Comparison of ENCODE assay signal across 1 cellular context in the genomic region with DNA sequence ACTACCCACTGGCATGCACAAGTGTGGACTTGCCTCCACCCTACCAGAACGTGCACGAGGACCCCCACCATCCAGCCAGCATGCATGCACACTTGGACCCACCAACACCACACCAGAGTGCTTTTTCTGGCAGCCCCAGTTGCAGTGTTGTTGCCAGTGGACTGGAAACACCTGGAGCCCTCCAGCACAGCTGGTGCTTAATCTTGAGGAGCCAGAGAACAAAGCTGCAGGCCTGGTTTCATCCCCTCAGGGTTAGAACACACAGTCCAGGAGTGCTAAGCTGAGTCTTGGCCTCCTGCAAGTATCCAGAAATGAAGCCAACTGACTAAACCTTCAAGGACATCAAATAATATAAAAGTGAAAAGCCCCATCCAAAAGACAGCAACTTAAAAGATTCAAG.
TF ChIP-seq lines count a peak whose summit lies in the region.

No MANE protein-coding gene starts in this region.

TF ChIP-seq in SK-N-SH, 30 proteins besides CTCF, POLR2A, EP300 and RAD21 (continued from another document):
- TF ChIP-seq FOXM1 (IDR thresholded peaks at IDR 0.05; ENCODE audit: low read depth) (no peak), RCOR1 (IDR thresholded peaks at IDR 0.05; ENCODE audit: low read length) (no peak), TEAD4 (IDR thresholded peaks at IDR 0.05; ENCODE audit: borderline replicate concordance, insufficient read depth) (no peak)
- TF ChIP-seq, protein P1, sequence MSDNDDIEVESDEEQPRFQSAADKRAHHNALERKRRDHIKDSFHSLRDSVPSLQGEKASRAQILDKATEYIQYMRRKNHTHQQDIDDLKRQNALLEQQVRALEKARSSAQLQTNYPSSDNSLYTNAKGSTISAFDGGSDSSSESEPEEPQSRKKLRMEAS (IDR thresholded peaks at IDR 0.05; ENCODE audit: low read depth): no peak
